ENCODE assay signal across 10 cellular contexts in the genomic region with DNA sequence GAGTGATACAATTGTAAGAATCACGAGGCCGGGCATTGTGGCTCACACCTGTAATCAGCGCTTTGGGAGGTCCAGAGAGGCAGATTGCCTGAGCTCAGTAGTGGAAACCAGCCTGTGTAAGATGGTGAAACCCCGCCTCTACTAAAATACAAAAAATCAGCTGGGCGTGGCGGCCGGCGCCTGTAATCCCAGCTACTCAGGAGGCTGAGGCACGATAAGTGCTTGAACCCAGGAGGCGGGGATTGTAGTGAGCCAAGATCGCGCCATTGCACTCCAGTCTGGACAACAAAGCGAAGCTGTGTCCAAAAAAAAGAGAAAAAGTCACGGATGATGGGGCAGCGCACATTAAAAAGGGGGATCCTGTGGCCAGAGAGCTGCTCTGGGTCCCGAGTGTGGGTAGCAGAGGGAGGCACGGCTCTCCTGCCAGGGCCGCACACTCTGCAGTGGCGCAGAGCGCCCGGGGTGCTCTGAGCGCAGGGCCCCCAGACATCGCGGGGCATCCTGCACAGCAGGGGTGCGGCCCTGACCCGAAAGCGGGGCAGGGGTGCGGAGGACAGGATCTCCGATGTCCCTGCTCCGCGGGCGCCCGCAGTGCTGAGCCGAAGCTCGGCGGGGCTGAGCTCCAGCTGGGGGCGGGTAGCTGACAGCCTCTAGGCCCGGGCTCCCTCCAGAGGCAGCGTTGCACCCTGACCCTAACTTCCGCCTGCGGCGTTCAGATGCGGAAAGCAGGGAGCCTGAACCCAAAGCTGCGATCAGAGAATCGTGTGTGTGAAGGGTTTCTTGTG. TPM values are rescaled to one million over a fixed set of nuclear protein-coding genes. Genes with fewer than 3 reads are reported as not detected.
DNase-seq lines count a peak whose midpoint lies in the region; ATAC-seq, FAIRE-seq and TF ChIP-seq lines count a peak whose summit lies in the region.
"Had no signal": no experiment of that assay in that cellular context is flagged by ENCODE, and none has a peak within 500 bp of the region (broad histone marks: within the 10 kb centered on the region; RNA-seq: fewer than 3 reads in every experiment).

No MANE protein-coding gene starts in this region.

- 4% methylated on average over 43 of the region's 45 CpGs for whole genome bisulfite sequencing in K562 (ENCODE audit: insufficient coverage, low coverage, missing lambda C conversion rate)
- 28% methylated on average over 24 of the region's 45 CpGs for WGBS in suprapubic skin

- no peaks in the 10 kb centered on the region for H3K9me3 Mint-ChIP-seq in activated naive CD4-positive, alpha-beta T cell treated with anti-CD3 and anti-CD28 coated beads, Interleukin-2, amount 10 ng/mL, durations not matched to agents 7 days and 5 days

- H2AFZ ChIP-seq in K562 (ENCODE audit: low read depth, low read length), result peak overlapping the region; percentile 98

- H3K36me3 ChIP-seq in K562 (ENCODE audit: control insufficient read depth, insufficient read depth, low read length) (no peaks in the 10 kb centered on the region), kidney (ENCODE audit: control insufficient read depth in 1 of 2, insufficient read depth in 2 of 2, low read length in 2 of 2) (no peaks in the 10 kb centered on the region), suprapubic skin (no peaks in the 10 kb centered on the region)

- ATAC-seq in K562, result peak; percentile 98

- H3K27ac Mint-ChIP-seq in activated naive CD4-positive, alpha-beta T cell treated with anti-CD3 and anti-CD28 coated beads, Interleukin-2, amount 10 ng/mL, durations not matched to agents 7 days and 5 days, result no peak overlapping the region

- H3K4me1 ChIP-seq in K562 (replicated peaks in 1 of 2; ENCODE audit: control insufficient read depth in 2 of 2, insufficient read depth in 2 of 2, low read length in 2 of 2) (peaks cover 0 to 16% of the 10 kb centered on the region in 2 experiments; a peak in 2 of 5 replicates), kidney (ENCODE audit: control insufficient read depth in 1 of 2, insufficient read depth in 1 of 2, low read depth in 1 of 2, low read length in 2 of 2) (no peaks in the 10 kb centered on the region), suprapubic skin (peaks cover 9% of the 10 kb centered on the region)

- H3K27me3 Mint-ChIP-seq in activated naive CD4-positive, alpha-beta T cell treated with anti-CD3 and anti-CD28 coated beads, Interleukin-2, amount 10 ng/mL, durations not matched to agents 7 days and 5 days, result peaks cover 38% of the 10 kb centered on the region

- H3K4me1 Mint-ChIP-seq in activated naive CD4-positive, alpha-beta T cell treated with anti-CD3 and anti-CD28 coated beads, Interleukin-2, amount 10 ng/mL, durations not matched to agents 7 days and 5 days, result peaks cover 2% of the 10 kb centered on the region

- H3K4me3 Mint-ChIP-seq in activated naive CD4-positive, alpha-beta T cell treated with anti-CD3 and anti-CD28 coated beads, Interleukin-2, amount 10 ng/mL, durations not matched to agents 7 days and 5 days, result no peak overlapping the region

- no peaks in the 10 kb centered on the region for H3K79me2 ChIP-seq in K562 (ENCODE audit: control insufficient read depth, insufficient read depth, low read length)

- no peak for TF ChIP-seq EP300 in K562 (IDR thresholded peaks at IDR 0.05; ENCODE audit: low read length)
- no peak for TF ChIP-seq EP300 in suprapubic skin (IDR thresholded peaks at IDR 0.05)

- FAIRE-seq in K562 (lab: Jason Lieb, UNC) (peak; percentile 92), kidney (lab: Jason Lieb, UNC) (no peak)
- FAIRE-seq: RCC 7860 had no signal

- peak overlapping the region; percentile 33 to 82; a peak in 3 of 4 replicates for H3K9ac ChIP-seq in K562 (ENCODE audit: insufficient read depth in 1 of 2, low read depth in 2 of 2, low read length in 2 of 2)
- H3K9ac ChIP-seq in kidney (ENCODE audit: low read length in 2 of 2), result no peak overlapping the region

- POLR2A ChIA-PET in K562 (lab: Yijun Ruan, JAX), result interaction anchor here (0.6 kb wide), 1 partner anchor 14 kb away, joined by 3 read pairs; no protein-coding TSS in a partner anchor

- DNase-seq in activated naive CD4-positive, alpha-beta T cell treated with anti-CD3 and anti-CD28 coated beads, Interleukin-2, amount 10 ng/mL, durations not matched to agents 7 days and 5 days, result peak; percentile 56
- no peak for DNase-seq in activated naive CD4-positive, alpha-beta T cell treated with anti-CD3 and anti-CD28 coated beads, Interleukin-2, amount 50 U/mL, for 16 hours
- DNase-seq in K562 (ENCODE audit: extremely low read depth in 1 of 4, low spot score in 3 of 4) (peak; percentile 50 to 80 (median 71)), kidney (peak; percentile 68), suprapubic skin (ENCODE audit: low spot score in 2 of 2) (no peak), HCEC 1CT (no peak), NCI-H1417 treated with DMSO at 0.1 percent for 48 hours (lab: John Stamatoyannopoulos, UW) (no peak), superior temporal gyrus (ENCODE audit: extremely low spot score) (no peak)
- DNase-seq: stimulated activated CD4-positive, alpha-beta T cell treated with anti-CD3 and anti-CD28 coated beads, Interleukin-12 subunit alpha, Interleukin-12 subunit beta, amount 100 ng/mL, for 4 hours had no signal

- CTCF ChIA-PET in activated naive CD4-positive, alpha-beta T cell treated with anti-CD3 and anti-CD28 coated beads, Interleukin-2, amount 10 ng/mL, durations not matched to agents 7 days and 5 days (lab: Charles Lee), result interaction anchor here (0.6 to 1.1 kb wide), 2 partner anchors 19 to 28 kb away, joined by 3 read pairs; no protein-coding TSS in a partner anchor
- CTCF ChIA-PET in K562 (lab: Yijun Ruan, JAX; ENCODE audit: low intra/inter-chr PET ratio), result interaction anchor here (0.5 kb wide), 1 partner anchor 248 kb away, joined by 3 read pairs; no protein-coding TSS in a partner anchor

- TF ChIP-seq CTCF in K562 (IDR thresholded peaks at IDR 0.05 in 2 of 3, conservative IDR thresholded peaks at IDR 0.05 in 1 of 3; ENCODE audit: insufficient read depth in 2 of 3, low read depth in 1 of 3, low read length in 3 of 3), result peak; percentile 47 to 70 (median 58); a peak in 5 of 6 replicates
- TF ChIP-seq CTCF in kidney (IDR thresholded peaks at IDR 0.05; ENCODE audit: borderline replicate concordance, extremely low read depth, insufficient read depth), result no peak
- TF ChIP-seq CTCF in suprapubic skin (IDR thresholded peaks at IDR 0.05), result no peak

- no peaks in the 10 kb centered on the region for H3K9me1 ChIP-seq in K562 (ENCODE audit: control insufficient read depth, insufficient read depth, low read length)

- intact Hi-C loops in K562 (cut with micrococcal nuclease), result loop anchor here (2.0 to 10.0 kb wide), 2 partner anchors 60 to 390 kb away; no protein-coding TSS in a partner anchor
- intact Hi-C loops in kidney (cut with DNase I), result no loop called here

- H3K27ac ChIP-seq in K562 (ENCODE audit: extremely low read depth, low read depth, low read length) (no peak overlapping the region), kidney (ENCODE audit: low read depth in 2 of 2, low read length in 2 of 2) (no peak overlapping the region), suprapubic skin (no peak overlapping the region)

- H3K27me3 ChIP-seq in K562 (ENCODE audit: control insufficient read depth in 2 of 2, insufficient read depth in 2 of 2, low read length in 2 of 2) (peaks cover 0 to 20% of the 10 kb centered on the region in 2 experiments; a peak in 4 of 5 replicates), suprapubic skin (peaks cover 27% of the 10 kb centered on the region)

- H4K20me1 ChIP-seq in K562 (replicated peaks; ENCODE audit: control insufficient read depth, insufficient read depth, low read length), result no peaks in the 10 kb centered on the region

- peak; percentile 16 to 66; a peak in 3 of 4 replicates for TF ChIP-seq RAD21 in K562 (CRISPR knock-in tag; conservative IDR thresholded peaks at IDR 0.05 in 1 of 2, IDR thresholded peaks at IDR 0.05 in 1 of 2)

- H3K9me3 ChIP-seq in K562 (replicated peaks; ENCODE audit: control insufficient read depth, insufficient read depth, low read depth, low read length) (no peaks in the 10 kb centered on the region), kidney (ENCODE audit: control insufficient read depth in 1 of 2, low read length in 2 of 2) (no peaks in the 10 kb centered on the region), suprapubic skin (no peaks in the 10 kb centered on the region)

- H3K4me2 ChIP-seq in K562 (ENCODE audit: insufficient read depth, low read length), result peak overlapping the region; percentile 84

- H3K36me3 Mint-ChIP-seq in activated naive CD4-positive, alpha-beta T cell treated with anti-CD3 and anti-CD28 coated beads, Interleukin-2, amount 10 ng/mL, durations not matched to agents 7 days and 5 days, result no peaks in the 10 kb centered on the region

- H3K4me3 ChIP-seq in K562 (peak overlapping the region; percentile 47), kidney (ENCODE audit: low read length in 2 of 2) (no peak overlapping the region), suprapubic skin (peak overlapping the region; percentile 26)

- in situ Hi-C loops in K562 (cut with MboI), result no loop called here

- TF ChIP-seq POLR2A in K562 (conservative IDR thresholded peaks at IDR 0.05) (0 out of 2 replicates have a peak, but pooled peaks have one; percentile 14), suprapubic skin (IDR thresholded peaks at IDR 0.05) (no peak)

- no TSS peak for BruUV-seq in K562 (replicated peaks; lab: Mats Ljungman, UMichigan)

TF ChIP-seq in K562, 482 proteins besides CTCF, POLR2A, EP300 and RAD21 (continues in another document):
- no peak for TF ChIP-seq ZNF165 (CRISPR knock-in tag; IDR thresholded peaks at IDR 0.05; ENCODE audit: borderline replicate concordance)

RNA-seq across cellular contexts. Expression of a gene that starts 30.4 kb away (rescaled TPM):
- total RNA-seq in K562 (2011; cell fraction: chromatin; rRNA removed; ENCODE audit: low replicate concordance), result not detected in 2 replicates
- not detected in 2 replicates for total RNA-seq in K562 (2011; cell fraction: nucleolus; rRNA removed)
- not detected in 2 replicates for total RNA-seq in K562 (2011; cell fraction: nucleoplasm; rRNA removed)
- not detected in 2 replicates for total RNA-seq in K562 (2014; rRNA removed)
- total RNA-seq in K562 (2014; rRNA removed; fragmentation: Illumina TruSeq; extraction: Trizol), result 0.04 TPM in 1 of 2 replicates, not detected in the other
- total RNA-seq in K562 (2015; rRNA removed; fragmentation: Illumina TruSeq; extraction: Trizol), result not detected in 2 replicates
- total RNA-seq in K562 (2021), result not detected in 2 replicates
- 0.03 TPM in 2 replicates for polyA plus RNA-seq in K562 (2011; rRNA removed)
- not detected in 2 replicates for polyA plus RNA-seq in K562 (2011; cell fraction: cytosol; rRNA removed)
- not detected in 2 replicates for polyA plus RNA-seq in K562 (2011; cell fraction: nucleus; rRNA removed)
- polyA plus RNA-seq in K562 (2012), result 0.03 TPM in 2 replicates
- 0.03 TPM in 1 of 2 replicates, not detected in the other for polyA plus RNA-seq in K562 (2014; fragmentation: Illumina TruSeq; extraction: Trizol)
- under 1 TPM in 1 of 2 experiments, not detected in 1; 0.01 TPM for polyA plus RNA-seq in K562 (2014; fragmentation: Nextera tagmentation; extraction: Ambion mirVana)
- not detected in 2 replicates for polyA plus RNA-seq in K562 (2014; rRNA removed)
- polyA minus RNA-seq in K562 (2011; rRNA and poly(A)+ RNA removed), result 0.11 and 0.12 TPM in 2 replicates
- not detected in 2 replicates for polyA minus RNA-seq in K562 (2011; cell fraction: cytosol; rRNA and poly(A)+ RNA removed)
- not detected in 2 replicates for polyA minus RNA-seq in K562 (2011; cell fraction: nucleus; rRNA and poly(A)+ RNA removed)
- 0.16 TPM for total RNA-seq in kidney
- polyA plus RNA-seq in kidney (ENCODE audit: insufficient read depth, low read depth, low replicate concordance), result 0.24 TPM
- under 1 TPM in 1 of 4 donors, not detected in 3; 0.17 TPM for total RNA-seq in suprapubic skin

Comparison
In these comparisons a context has a peak if more than half of its experiments do, and no peak if none do; other contexts are left out.
1. DNase-seq: peak in activated naive CD4-positive, alpha-beta T cell treated with anti-CD3 and anti-CD28 coated beads, Interleukin-2, amount 10 ng/mL, durations not matched to agents 7 days and 5 days (single experiment), K562 (4 of 4) and kidney (single experiment); none in activated naive CD4-positive, alpha-beta T cell treated with anti-CD3 and anti-CD28 coated beads, Interleukin-2, amount 50 U/mL, for 16 hours (single experiment), suprapubic skin (0 of 2), HCEC 1CT (single experiment), NCI-H1417 treated with DMSO at 0.1 percent for 48 hours (single experiment) and superior temporal gyrus (single experiment).
2. H3K4me3 ChIP-seq: peak in K562 (single experiment) and suprapubic skin (single experiment); none in kidney (0 of 2).
3. H3K9ac ChIP-seq: peak in K562 (2 of 2); none in kidney (0 of 2).
4. CTCF ChIP-seq: peak in K562 (3 of 3); none in kidney (single experiment) and suprapubic skin (0 of 2).